In genomic region chr17:82349287-82349701, GRCh38 we compare ENCODE assay signal across 1 cellular context.
TF ChIP-seq lines count a peak whose summit lies in the region.

No MANE protein-coding gene starts in this region.

TF ChIP-seq in K562, 482 proteins besides CTCF, POLR2A, EP300 and RAD21:
- TF ChIP-seq RFX7 (CRISPR knock-in tag; IDR thresholded peaks at IDR 0.05) (no peak), KDM1A (IDR thresholded peaks at IDR 0.05) (peak; percentile 66 to 72; a peak in 3 of 4 replicates), MAFG (tag; conservative IDR thresholded peaks at IDR 0.05) (no peak), KLF1 (tag; IDR thresholded peaks at IDR 0.05) (no peak), RCOR1 (IDR thresholded peaks at IDR 0.05; ENCODE audit: borderline replicate concordance in 1 of 2, low read depth in 2 of 2, low read length in 2 of 2) (peak in 1 of 2 experiments; percentile 33; a peak in 1 of 4 replicates), NCOA1 (IDR thresholded peaks at IDR 0.05; ENCODE audit: low read depth) (no peak), ZNF3 (CRISPR knock-in tag; IDR thresholded peaks at IDR 0.05) (no peak), CHCHD3 (CRISPR knock-in tag; IDR thresholded peaks at IDR 0.05) (no peak), HDAC1 (IDR thresholded peaks at IDR 0.05) (0 out of 4 replicates have a peak, but pooled peaks of 1 of the 2 experiments have one; percentile 9), ZNF507 (tag; conservative IDR thresholded peaks at IDR 0.05) (no peak), TAF9B (IDR thresholded peaks at IDR 0.05; ENCODE audit: partially characterized antibody) (no peak), PRDM10 (IDR thresholded peaks at IDR 0.05; ENCODE audit: partially characterized antibody) (peak; percentile 35), STAT6 (CRISPR knock-in tag; IDR thresholded peaks at IDR 0.05) (no peak)
